ENCODE assay signal across 28 cellular contexts in the genomic region with DNA sequence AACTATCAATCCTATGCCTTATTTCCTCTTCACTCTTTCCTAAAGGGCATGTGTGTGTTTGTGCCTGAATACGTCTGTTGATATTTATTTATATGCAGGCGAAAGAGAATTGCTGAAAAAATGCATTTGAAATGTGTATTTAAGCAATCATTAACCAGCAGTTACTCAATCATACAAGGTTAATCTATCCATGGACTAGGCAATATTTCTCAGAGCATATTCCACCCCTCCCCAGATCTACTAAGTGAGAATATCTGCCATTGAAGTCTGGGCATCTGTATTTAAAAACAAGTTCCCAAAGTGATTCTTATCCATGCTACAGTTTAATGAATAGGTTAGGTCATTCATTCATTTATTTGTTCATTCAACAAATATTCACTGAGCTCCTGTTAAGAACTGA.
"Had no signal": no experiment of that assay in that cellular context is flagged by ENCODE, and none has a peak within 500 bp of the region (broad histone marks: within the 10 kb centered on the region; RNA-seq: fewer than 3 reads in every experiment).

No MANE protein-coding gene starts in this region.

- ATAC-seq: effector memory CD8-positive, alpha-beta T cell; esophagus mucosa; foreskin keratinocyte; gastrocnemius medialis; gastroesophageal sphincter; heart left ventricle; heart right ventricle had no signal

- H3K9me3 ChIP-seq: colonic mucosa, esophagus muscularis mucosa, esophagus squamous epithelium, gastrocnemius medialis, gastroesophageal sphincter, heart left ventricle had no signal

- H3K4me3 ChIP-seq: colonic mucosa, coronary artery, dorsolateral prefrontal cortex, esophagus muscularis mucosa, esophagus squamous epithelium, gastrocnemius medialis, gastroesophageal sphincter, heart left ventricle, heart right ventricle had no signal

- FAIRE-seq: colon, endometrium, endothelial cell of umbilical vein, frontal cortex had no signal

- H3K4me1 ChIP-seq: colonic mucosa, esophagus muscularis mucosa, esophagus squamous epithelium, foreskin keratinocyte, gastrocnemius medialis, gastroesophageal sphincter, heart left ventricle, heart right ventricle had no signal

- DNase-seq: colonic mucosa; cortex of kidney; dermis blood vessel endothelial cell; dorsolateral prefrontal cortex; effector CD4-positive, alpha-beta T cell; effector CD8-positive, alpha-beta T cell; effector memory CD4-positive, alpha-beta T cell; effector memory CD8-positive, alpha-beta T cell; endodermal cell; erythroblast; esophagus squamous epithelium; foreskin fibroblast; foreskin keratinocyte; foreskin melanocyte; gastrocnemius medialis; glutamatergic neuron; head of caudate nucleus; heart left ventricle; heart right ventricle had no signal

- H3K27me3 ChIP-seq: colonic mucosa, esophagus muscularis mucosa, foreskin keratinocyte, gastrocnemius medialis, gastroesophageal sphincter, heart left ventricle had no signal

- H3K27ac ChIP-seq: colonic mucosa, coronary artery, dorsolateral prefrontal cortex, epithelial cell of prostate, esophagus muscularis mucosa, esophagus squamous epithelium, foreskin keratinocyte, gastrocnemius medialis, gastroesophageal sphincter, heart left ventricle, heart right ventricle had no signal

- H3K36me3 ChIP-seq: colonic mucosa, esophagus muscularis mucosa, esophagus squamous epithelium, gastrocnemius medialis, gastroesophageal sphincter, heart left ventricle, heart right ventricle had no signal
